ENCODE assay signal across 8 cellular contexts in genomic region chr16:69564845-69565610, GRCh38. TPM values are rescaled to one million over a fixed set of nuclear protein-coding genes. Genes with fewer than 3 reads are reported as not detected.
DNase-seq lines count a peak whose midpoint lies in the region; ATAC-seq and TF ChIP-seq lines count a peak whose summit lies in the region.

No MANE protein-coding gene starts in this region.

- CTCF ChIA-PET in activated CD4-positive, alpha-beta memory T cell treated with anti-CD3 and anti-CD28 coated beads, Interleukin-2, amount 10 ng/mL, durations not matched to agents 7 days and 5 days (lab: Charles Lee) = interaction anchor here (0.7 to 2.3 kb wide), 4 partner anchors 12 to 189 kb away, joined by 3 to 9 read pairs (median 6); partner anchors contain the start of gene NOB1

- intact Hi-C loops in left ventricle myocardium inferior (cut with micrococcal nuclease) (loop anchor here (10.0 kb wide), 1 partner anchor 170 kb away; no protein-coding TSS in a partner anchor), sciatic nerve (cut with DNase I) (loop anchor here (10.0 kb wide), 1 partner anchor 150 kb away; no protein-coding TSS in a partner anchor)

- H3K27ac Mint-ChIP-seq in activated naive CD4-positive, alpha-beta T cell treated with anti-CD3 and anti-CD28 coated beads, Interleukin-2, amount 50 U/mL, for 24 hours = peak overlapping the region; percentile 97
- peak overlapping the region; percentile 94 for H3K27ac Mint-ChIP-seq in activated CD4-positive, alpha-beta memory T cell treated with anti-CD3 and anti-CD28 coated beads, Interleukin-2, amount 10 ng/mL, durations not matched to agents 7 days and 5 days

- H3K4me1 Mint-ChIP-seq in activated naive CD4-positive, alpha-beta T cell treated with anti-CD3 and anti-CD28 coated beads, Interleukin-2, amount 50 U/mL, for 24 hours = peaks cover 48% of the 10 kb centered on the region
- H3K4me1 Mint-ChIP-seq in activated CD4-positive, alpha-beta memory T cell treated with anti-CD3 and anti-CD28 coated beads, Interleukin-2, amount 10 ng/mL, durations not matched to agents 7 days and 5 days = peaks cover 45% of the 10 kb centered on the region

- no peaks in the 10 kb centered on the region for H3K36me3 ChIP-seq in left ventricle myocardium inferior

- DNase-seq in activated naive CD4-positive, alpha-beta T cell treated with Interleukin-2 at 50 U/mL for 16 hours = no peak
- no peak for DNase-seq in activated CD4-positive, alpha-beta memory T cell treated with anti-CD3 and anti-CD28 coated beads, Interleukin-2, amount 10 ng/mL, durations not matched to agents 7 days and 5 days
- DNase-seq in left ventricle myocardium inferior (no peak), sciatic nerve (ENCODE audit: low spot score) (no peak)

- TF ChIP-seq CTCF in left ventricle myocardium inferior (IDR thresholded peaks at IDR 0.05; ENCODE audit: borderline replicate concordance) = no peak

- H3K36me3 Mint-ChIP-seq in activated naive CD4-positive, alpha-beta T cell treated with anti-CD3 and anti-CD28 coated beads, Interleukin-2, amount 50 U/mL, for 24 hours = peaks cover 7% of the 10 kb centered on the region
- peaks cover 13% of the 10 kb centered on the region for H3K36me3 Mint-ChIP-seq in activated CD4-positive, alpha-beta memory T cell treated with anti-CD3 and anti-CD28 coated beads, Interleukin-2, amount 10 ng/mL, durations not matched to agents 7 days and 5 days (ENCODE audit: low read depth)

- H3K27ac ChIP-seq in left ventricle myocardium inferior (replicated peaks) = peak overlapping the region; percentile 99

- POLR2A ChIA-PET in activated CD4-positive, alpha-beta memory T cell treated with anti-CD3 and anti-CD28 coated beads, Interleukin-2, amount 10 ng/mL, durations not matched to agents 7 days and 5 days (lab: Charles Lee) = interaction anchor here (0.5 to 2.4 kb wide), 22 partner anchors 12 to 735 kb away, joined by 3 to 16 read pairs (median 4); partner anchors contain the start of genes COG8, CYB5B, DDX19B and NIP7

- H3K4me3 ChIP-seq in left ventricle myocardium inferior = peak overlapping the region; percentile 98

- H3K9me3 ChIP-seq in left ventricle myocardium inferior (replicated peaks) = no peaks in the 10 kb centered on the region

- no peaks in the 10 kb centered on the region for H3K27me3 Mint-ChIP-seq in activated naive CD4-positive, alpha-beta T cell treated with anti-CD3 and anti-CD28 coated beads, Interleukin-2, amount 50 U/mL, for 24 hours
- no peaks in the 10 kb centered on the region for H3K27me3 Mint-ChIP-seq in activated CD4-positive, alpha-beta memory T cell treated with anti-CD3 and anti-CD28 coated beads, Interleukin-2, amount 10 ng/mL, durations not matched to agents 7 days and 5 days

- H3K4me1 ChIP-seq in left ventricle myocardium inferior = peaks cover 52% of the 10 kb centered on the region

- no peaks in the 10 kb centered on the region for H3K9me3 Mint-ChIP-seq in activated naive CD4-positive, alpha-beta T cell treated with anti-CD3 and anti-CD28 coated beads, Interleukin-2, amount 50 U/mL, for 24 hours
- H3K9me3 Mint-ChIP-seq in activated CD4-positive, alpha-beta memory T cell treated with anti-CD3 and anti-CD28 coated beads, Interleukin-2, amount 10 ng/mL, durations not matched to agents 7 days and 5 days = no peaks in the 10 kb centered on the region

- no peaks in the 10 kb centered on the region for H3K27me3 ChIP-seq in left ventricle myocardium inferior (ENCODE audit: low read depth)

- H3K4me3 Mint-ChIP-seq in activated naive CD4-positive, alpha-beta T cell treated with anti-CD3 and anti-CD28 coated beads, Interleukin-2, amount 50 U/mL, for 24 hours = peak overlapping the region; percentile 98
- H3K4me3 Mint-ChIP-seq in activated CD4-positive, alpha-beta memory T cell treated with anti-CD3 and anti-CD28 coated beads, Interleukin-2, amount 10 ng/mL, durations not matched to agents 7 days and 5 days = peak overlapping the region; percentile 83

- ATAC-seq in sciatic nerve = peak; percentile 9
- no peak for ATAC-seq in HG02870 (IDR thresholded peaks at IDR 0.05; ENCODE audit: unreplicated experiment)
- no peak for ATAC-seq in GM21723 (IDR thresholded peaks at IDR 0.05; ENCODE audit: unreplicated experiment)
- no peak for ATAC-seq in GM18519 (IDR thresholded peaks at IDR 0.05; ENCODE audit: low FRiP score, unreplicated experiment)

RNA-seq across cellular contexts. Expression of gene NFAT5, which starts 0.7 kb away (rescaled TPM):
- total RNA-seq in activated CD4-positive, alpha-beta memory T cell treated with anti-CD3 and anti-CD28 coated beads, Interleukin-2, amount 10 ng/mL, durations not matched to agents 7 days and 5 days = 10 to 100 TPM; 19.7 to 21.3 TPM
- total RNA-seq in left ventricle myocardium inferior (13.9 TPM), sciatic nerve (87.0 TPM)
